In genomic region chr16:8963825-8964441, GRCh38 we compare ENCODE assay signal across 1 cellular context.
TF ChIP-seq lines count a peak whose summit lies in the region.

TSS of gene USP7 (minus strand) at chr16:8963906. CDS start at chr16:8963285, 621 bp downstream.

TF ChIP-seq in HepG2, 621 proteins besides CTCF, POLR2A, EP300 and RAD21 (continued from another document and continues in another):
- TF ChIP-seq ZSCAN5A (CRISPR knock-in tag; IDR thresholded peaks at IDR 0.05; ENCODE audit: borderline replicate concordance) (no peak), PHF5A (CRISPR knock-in tag; IDR thresholded peaks at IDR 0.05; ENCODE audit: low read depth, unreplicated experiment) (peak; percentile 56), CENPBD1 (CRISPR knock-in tag; IDR thresholded peaks at IDR 0.05; ENCODE audit: borderline replicate concordance, low read depth) (no peak; the same call in 1 of the 2 replicates), ZNF232 (CRISPR knock-in tag; IDR thresholded peaks at IDR 0.05; ENCODE audit: borderline replicate concordance) (peak; percentile 59; the same call in 1 of the 2 replicates), MATR3 (CRISPR knock-in tag; IDR thresholded peaks at IDR 0.05) (no peak), PCBP2 (optimal IDR thresholded peaks at IDR 0.05; ENCODE audit: low read depth, low read length, poor library complexity, severe bottlenecking) (no peak), KLF9 (CRISPR knock-in tag; IDR thresholded peaks at IDR 0.05; ENCODE audit: low read depth) (no peak), BORCS8-MEF2B (CRISPR knock-in tag; IDR thresholded peaks at IDR 0.05) (peak; percentile 1; the same call in 1 of the 2 replicates), ZSCAN9 (CRISPR knock-in tag; IDR thresholded peaks at IDR 0.05; ENCODE audit: borderline replicate concordance) (peak; percentile 80), YEATS4 (CRISPR knock-in tag; IDR thresholded peaks at IDR 0.05; ENCODE audit: borderline replicate concordance) (peak; percentile 89), ZNF230 (CRISPR knock-in tag; IDR thresholded peaks at IDR 0.05) (no peak), ZHX2 (IDR thresholded peaks at IDR 0.05; ENCODE audit: low read depth) (peak; percentile 93), ZHX2 (CRISPR knock-in tag; IDR thresholded peaks at IDR 0.05; ENCODE audit: borderline replicate concordance) (peak; percentile 45; the same call in 1 of the 2 replicates), TRIM24 (CRISPR knock-in tag; IDR thresholded peaks at IDR 0.05) (no peak), RELA (CRISPR knock-in tag; IDR thresholded peaks at IDR 0.05) (no peak), ZNF607 (CRISPR knock-in tag; IDR thresholded peaks at IDR 0.05; ENCODE audit: borderline replicate concordance) (peak; percentile 72), ZNF781 (CRISPR knock-in tag; IDR thresholded peaks at IDR 0.05; ENCODE audit: borderline replicate concordance, not compliant biosample characterization) (no peak), HOXA3 (CRISPR knock-in tag; IDR thresholded peaks at IDR 0.05) (peak; percentile 99), ZFP90 (CRISPR knock-in tag; IDR thresholded peaks at IDR 0.05; ENCODE audit: borderline replicate concordance) (no peak), TSC22D2 (CRISPR knock-in tag; IDR thresholded peaks at IDR 0.05; ENCODE audit: borderline replicate concordance) (peak; percentile 85; the same call in 1 of the 2 replicates), PRMT3 (CRISPR knock-in tag; IDR thresholded peaks at IDR 0.05; ENCODE audit: borderline replicate concordance, low read depth) (no peak), MXD1 (CRISPR knock-in tag; IDR thresholded peaks at IDR 0.05) (peak; percentile 6; the same call in 1 of the 2 replicates), ZNF850 (CRISPR knock-in tag; conservative IDR thresholded peaks at IDR 0.05) (no peak; the same call in 1 of the 2 replicates), BCLAF1 (IDR thresholded peaks at IDR 0.05) (no peak), ZNF75D (CRISPR knock-in tag; IDR thresholded peaks at IDR 0.05; ENCODE audit: borderline replicate concordance) (no peak), ZBTB1 (CRISPR knock-in tag; IDR thresholded peaks at IDR 0.05; ENCODE audit: borderline replicate concordance) (no peak), ZNF775 (CRISPR knock-in tag; IDR thresholded peaks at IDR 0.05; ENCODE audit: borderline replicate concordance) (no peak), REL (CRISPR knock-in tag; conservative IDR thresholded peaks at IDR 0.05) (0 out of 2 replicates have a peak, but pooled peaks have one; percentile 77), MED8 (CRISPR knock-in tag; IDR thresholded peaks at IDR 0.05; ENCODE audit: insufficient replicate concordance) (peak; percentile 11), ATF6 (CRISPR knock-in tag; conservative IDR thresholded peaks at IDR 0.05) (no peak), KIAA2018 (CRISPR knock-in tag; IDR thresholded peaks at IDR 0.05; ENCODE audit: borderline replicate concordance) (no peak), TBP (CRISPR knock-in tag; IDR thresholded peaks at IDR 0.05) (no peak), PRPF4 (IDR thresholded peaks at IDR 0.05; ENCODE audit: low read depth, low read length, poor library complexity, severe bottlenecking) (no peak)
